Comparison of ENCODE assay signal across 8 cellular contexts in the genomic region with DNA sequence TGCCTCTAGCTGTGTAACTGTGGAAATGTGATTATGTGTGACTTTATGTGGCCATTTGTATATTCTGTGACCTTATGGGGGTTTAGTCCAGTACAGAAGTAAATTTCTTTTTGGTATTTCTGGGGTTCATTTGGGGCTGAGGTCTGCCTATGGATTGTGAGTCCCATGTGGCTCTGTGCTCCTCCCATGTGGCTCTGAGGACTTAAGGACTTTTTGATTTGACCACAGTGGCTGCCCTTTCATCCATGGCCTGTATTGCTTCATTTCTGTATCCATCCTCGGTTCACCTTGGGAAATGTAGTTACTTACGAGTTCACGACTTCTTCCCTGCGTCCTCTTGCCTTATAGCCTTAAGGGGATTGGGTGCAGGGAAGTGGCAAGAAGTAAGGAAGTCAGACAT. TPM values are rescaled to one million over a fixed set of nuclear protein-coding genes. Genes with fewer than 3 reads are reported as not detected.
DNase-seq lines count a peak whose midpoint lies in the region; ATAC-seq and TF ChIP-seq lines count a peak whose summit lies in the region.

No MANE protein-coding gene starts in this region.

- no peak for TF ChIP-seq CTCF in CD14-positive monocyte (IDR thresholded peaks at IDR 0.05)
- no peak for TF ChIP-seq CTCF in testis (IDR thresholded peaks at IDR 0.05)

- H3K27ac Mint-ChIP-seq in CD14-positive monocyte, result peak overlapping the region in 1 of 7 donors; percentile 83
- peak overlapping the region; percentile 76 to 91 for H3K27ac Mint-ChIP-seq in natural killer cell treated with Interleukin-12 subunit alpha and Interleukin-12 subunit beta and Interleukin-15 and Interleukin-18, amount 100 ng/mL, for 72 hours

- WGBS in testis, 2 donors, result 53 to 62% methylated on average over 4 of the region's 4 CpGs

- H3K27me3 Mint-ChIP-seq in CD14-positive monocyte (ENCODE audit: low read depth in 3 of 3), result peaks cover 0 to 5% (median 0%) of the 10 kb centered on the region in 3 donors
- no peaks in the 10 kb centered on the region for H3K27me3 Mint-ChIP-seq in natural killer cell treated with Interleukin-12 subunit alpha and Interleukin-12 subunit beta and Interleukin-15 and Interleukin-18, amount 100 ng/mL, for 72 hours

- H3K4me1 ChIP-seq in testis, result no peaks in the 10 kb centered on the region

- peaks cover 20% of the 10 kb centered on the region for H3K4me1 Mint-ChIP-seq in CD14-positive monocyte
- H3K4me1 Mint-ChIP-seq in natural killer cell treated with Interleukin-12 subunit alpha and Interleukin-12 subunit beta and Interleukin-15 and Interleukin-18, amount 100 ng/mL, for 72 hours (ENCODE audit: low read depth in 2 of 2), result peaks cover 19 to 23% of the 10 kb centered on the region in 2 donors

- H3K27me3 ChIP-seq in testis, result no peaks in the 10 kb centered on the region

- peaks cover 20 to 56% (median 44%) of the 10 kb centered on the region in 7 donors for H3K9me3 Mint-ChIP-seq in CD14-positive monocyte
- peaks cover 7% of the 10 kb centered on the region for H3K9me3 Mint-ChIP-seq in natural killer cell treated with Interleukin-12 subunit alpha and Interleukin-12 subunit beta and Interleukin-15 and Interleukin-18, amount 100 ng/mL, for 72 hours

- no peak for ATAC-seq in natural killer cell treated with Interleukin-12 subunit alpha and Interleukin-12 subunit beta and Interleukin-15 and Interleukin-18, amount 100 ng/mL, for 72 hours

- intact Hi-C loops in CD14-positive monocyte (cut with micrococcal nuclease), result loop anchor here (5.0 to 10.0 kb wide), 5 partner anchors 93 to 392 kb away; a partner anchor contains a TSS
- intact Hi-C loops in testis (cut with DNase I; ENCODE audit: low total_unique reads), result no loop called here

- H3K4me3 Mint-ChIP-seq in CD14-positive monocyte, result peak overlapping the region; percentile 99 to 100
- H3K4me3 Mint-ChIP-seq in natural killer cell treated with Interleukin-12 subunit alpha and Interleukin-12 subunit beta and Interleukin-15 and Interleukin-18, amount 100 ng/mL, for 72 hours, result peak overlapping the region; percentile 99

- peak overlapping the region; percentile 67 for H3K27ac ChIP-seq in KOPT-K1 (ENCODE audit: low read depth, low read length, poor library complexity, severe bottlenecking)
- no peak overlapping the region for H3K27ac ChIP-seq in testis

- H3K4me3 ChIP-seq in testis, result peak overlapping the region in 1 of 2 donors; percentile 73

- DNase-seq in CD14-positive monocyte (ENCODE audit: low spot score) (no peak), cerebellar cortex (ENCODE audit: low spot score) (peak; percentile 2), HuH-7.5 (ENCODE audit: low spot score) (no peak), testis (no peak), ecto neural progenitor cell (ENCODE audit: low spot score) (no peak)
- no peak for DNase-seq in natural killer cell treated with Interleukin-12 subunit alpha and Interleukin-12 subunit beta and Interleukin-15 and Interleukin-18, amount 100 ng/mL, for 72 hours (ENCODE audit: low spot score)
- no peak for DNase-seq in activated effector memory CD4-positive, alpha-beta T cell treated with anti-CD3 and anti-CD28 coated beads, Interleukin-2, amount 50 U/mL, for 16 hours

- H3K36me3 Mint-ChIP-seq in CD14-positive monocyte, result peaks cover 10 to 17% of the 10 kb centered on the region in 2 donors
- peaks cover 41% of the 10 kb centered on the region for H3K36me3 Mint-ChIP-seq in natural killer cell treated with Interleukin-12 subunit alpha and Interleukin-12 subunit beta and Interleukin-15 and Interleukin-18, amount 100 ng/mL, for 72 hours

- H3K36me3 ChIP-seq in KOPT-K1 (ENCODE audit: insufficient read depth, low read length), result peaks cover 9% of the 10 kb centered on the region; the same call in 1 of the 2 replicates
- H3K36me3 ChIP-seq in testis (ENCODE audit: low read depth, missing control alignments), result no peaks in the 10 kb centered on the region

- H3K9me3 ChIP-seq in KOPT-K1 (ENCODE audit: insufficient read depth, low read length, poor library complexity, severe bottlenecking), result peaks cover 32% of the 10 kb centered on the region
- no peaks in the 10 kb centered on the region for H3K9me3 ChIP-seq in testis

- no peak for TF ChIP-seq POLR2A in testis (IDR thresholded peaks at IDR 0.05)

RNA-seq across cellular contexts. Expression of a gene that starts 1.0 kb away (rescaled TPM):
- polyA plus RNA-seq in CD14-positive monocyte (1 to 10 TPM; 1.8 to 2.5 TPM), testis (ENCODE audit: insufficient read depth, low read depth, low replicate concordance) (17.6 TPM)
- total RNA-seq in natural killer cell treated with Interleukin-12 subunit alpha and Interleukin-12 subunit beta and Interleukin-15 and Interleukin-18, amount 100 ng/mL, for 72 hours, result 10 to 100 TPM; 10.6 to 14.5 TPM
- 10 to 100 TPM; 17.7 to 17.8 TPM for total RNA-seq in testis
